In genomic region chr10:69434169-69434568, GRCh38 we compare ENCODE assay signal across 30 cellular contexts. TPM values are rescaled to one million over a fixed set of nuclear protein-coding genes. Genes with fewer than 3 reads are reported as not detected.
"Had no signal": no experiment of that assay in that cellular context is flagged by ENCODE, and none has a peak within 500 bp of the region (broad histone marks: within the 10 kb centered on the region; RNA-seq: fewer than 3 reads in every experiment).

No MANE protein-coding gene starts in this region.

- H3K27me3 ChIP-seq: body of pancreas, cardiac muscle cell, gastrocnemius medialis, uterus had no signal

- H3K27ac ChIP-seq: body of pancreas, cardiac muscle cell, gastrocnemius medialis, thoracic aorta, uterus had no signal

- ATAC-seq: activated CD4-positive, alpha-beta T cell treated with anti-CD3 and anti-CD28 coated beads for 36 hours; activated CD8-positive, alpha-beta memory T cell treated with anti-CD3 and anti-CD28 coated beads, Interleukin-2, amount 10 ng/mL, durations not matched to agents 7 days and 5 days; activated CD8-positive, alpha-beta T cell treated with anti-CD3 and anti-CD28 coated beads, Interleukin-2, amount 10 ng/mL, durations not matched to agents 7 days and 5 days; activated naive CD4-positive, alpha-beta T cell treated with anti-CD3 and anti-CD28 coated beads, Interleukin-2, amount 50 U/mL, for 72 hours; body of pancreas; esophagus mucosa; gastrocnemius medialis; left ventricle myocardium superior; naive thymus-derived CD8-positive, alpha-beta T cell; right cardiac atrium; stimulated activated effector memory CD8-positive, alpha-beta T cell treated with anti-CD3 and anti-CD28 coated beads, Interleukin-12 subunit alpha, Interleukin-12 subunit beta, amount 100 ng/mL, for 72 hours; T-cell had no signal

- H3K36me3 Mint-ChIP-seq: activated CD8-positive, alpha-beta memory T cell treated with anti-CD3 and anti-CD28 coated beads, Interleukin-2, amount 10 ng/mL, durations not matched to agents 7 days and 5 days; activated naive CD4-positive, alpha-beta T cell treated with anti-CD3 and anti-CD28 coated beads, Interleukin-2, amount 50 U/mL, for 72 hours; naive thymus-derived CD8-positive, alpha-beta T cell; stimulated activated effector memory CD8-positive, alpha-beta T cell treated with anti-CD3 and anti-CD28 coated beads, Interleukin-12 subunit alpha, Interleukin-12 subunit beta, amount 100 ng/mL, for 72 hours; T-cell; type B pancreatic cell had no signal

- H3K27ac Mint-ChIP-seq: activated CD4-positive, alpha-beta T cell treated with anti-CD3 and anti-CD28 coated beads for 36 hours; activated CD8-positive, alpha-beta memory T cell treated with anti-CD3 and anti-CD28 coated beads, Interleukin-2, amount 10 ng/mL, durations not matched to agents 7 days and 5 days; activated CD8-positive, alpha-beta T cell treated with anti-CD3 and anti-CD28 coated beads, Interleukin-2, amount 10 ng/mL, durations not matched to agents 7 days and 5 days; activated naive CD4-positive, alpha-beta T cell treated with anti-CD3 and anti-CD28 coated beads, Interleukin-2, amount 50 U/mL, for 72 hours; stimulated activated effector memory CD8-positive, alpha-beta T cell treated with anti-CD3 and anti-CD28 coated beads, Interleukin-12 subunit alpha, Interleukin-12 subunit beta, amount 100 ng/mL, for 72 hours; stimulated activated naive CD8-positive, alpha-beta T cell treated with anti-CD3 and anti-CD28 coated beads, Interleukin-15, Interleukin-2, amounts not matched to agents 100 ng/mL and 50 ng/mL, for 24 hours; T-cell; T-helper 2 cell treated with Interferon-gamma antibody and Interleukin-4, amounts not matched to agents 5 μg/mL and 100 μg/mL, for 36 hours; type B pancreatic cell had no signal

- H3K4me3 Mint-ChIP-seq: activated CD4-positive, alpha-beta T cell treated with anti-CD3 and anti-CD28 coated beads for 36 hours; activated CD8-positive, alpha-beta memory T cell treated with anti-CD3 and anti-CD28 coated beads, Interleukin-2, amount 10 ng/mL, durations not matched to agents 7 days and 5 days; activated CD8-positive, alpha-beta T cell treated with anti-CD3 and anti-CD28 coated beads, Interleukin-2, amount 10 ng/mL, durations not matched to agents 7 days and 5 days; naive thymus-derived CD8-positive, alpha-beta T cell; neural crest cell; stimulated activated effector memory CD8-positive, alpha-beta T cell treated with anti-CD3 and anti-CD28 coated beads, Interleukin-12 subunit alpha, Interleukin-12 subunit beta, amount 100 ng/mL, for 72 hours; stimulated activated naive CD8-positive, alpha-beta T cell treated with anti-CD3 and anti-CD28 coated beads, Interleukin-15, Interleukin-2, amounts not matched to agents 100 ng/mL and 50 ng/mL, for 24 hours; T-cell; T-helper 2 cell treated with Interferon-gamma antibody and Interleukin-4, amounts not matched to agents 5 μg/mL and 100 μg/mL, for 36 hours; type B pancreatic cell had no signal

- H3K27me3 Mint-ChIP-seq: type B pancreatic cell had no signal

- DNase-seq: activated CD4-positive, alpha-beta T cell treated with anti-CD3 and anti-CD28 coated beads for 36 hours; activated CD4-positive, CD25-positive, alpha-beta regulatory T cell; activated CD8-positive, alpha-beta memory T cell treated with anti-CD3 and anti-CD28 coated beads, Interleukin-2, amount 10 ng/mL, durations not matched to agents 7 days and 5 days; activated CD8-positive, alpha-beta T cell treated with anti-CD3 and anti-CD28 coated beads, Interleukin-2, amount 10 ng/mL, durations not matched to agents 7 days and 5 days; activated naive CD4-positive, alpha-beta T cell; activated T-cell treated with anti-CD3 and anti-CD28 coated beads, Interleukin-2, amount 50 U/mL, for 48 hours; aorta; body of pancreas; cortex of kidney; glutamatergic neuron; left ventricle myocardium superior; mammary epithelial cell; midbrain; naive thymus-derived CD8-positive, alpha-beta T cell; nucleus accumbens; right cardiac atrium; stimulated activated CD4-positive, alpha-beta T cell treated with anti-CD3 and anti-CD28 coated beads, Interleukin-4, amount 100 ng/mL, for 24 hours; T-cell; uterus had no signal

- H3K9me3 Mint-ChIP-seq: activated naive CD4-positive, alpha-beta T cell treated with anti-CD3 and anti-CD28 coated beads, Interleukin-2, amount 50 U/mL, for 72 hours; naive thymus-derived CD8-positive, alpha-beta T cell; stimulated activated effector memory CD8-positive, alpha-beta T cell treated with anti-CD3 and anti-CD28 coated beads, Interleukin-12 subunit alpha, Interleukin-12 subunit beta, amount 100 ng/mL, for 72 hours; stimulated activated naive CD8-positive, alpha-beta T cell treated with anti-CD3 and anti-CD28 coated beads, Interleukin-15, Interleukin-2, amounts not matched to agents 100 ng/mL and 50 ng/mL, for 24 hours; T-cell; T-helper 2 cell treated with Interferon-gamma antibody and Interleukin-4, amounts not matched to agents 5 μg/mL and 100 μg/mL, for 36 hours; type B pancreatic cell had no signal

- H3K36me3 ChIP-seq: cardiac muscle cell, gastrocnemius medialis, thoracic aorta, uterus had no signal

- H3K4me1 Mint-ChIP-seq: activated CD4-positive, alpha-beta T cell treated with anti-CD3 and anti-CD28 coated beads for 36 hours; activated CD8-positive, alpha-beta memory T cell treated with anti-CD3 and anti-CD28 coated beads, Interleukin-2, amount 10 ng/mL, durations not matched to agents 7 days and 5 days; naive thymus-derived CD8-positive, alpha-beta T cell; stimulated activated effector memory CD8-positive, alpha-beta T cell treated with anti-CD3 and anti-CD28 coated beads, Interleukin-12 subunit alpha, Interleukin-12 subunit beta, amount 100 ng/mL, for 72 hours; T-cell had no signal

- H3K4me3 ChIP-seq: body of pancreas, cardiac muscle cell, gastrocnemius medialis, thoracic aorta, uterus had no signal

- H3K9me3 ChIP-seq: body of pancreas, gastrocnemius medialis, thoracic aorta, uterus had no signal

RNA-seq across cellular contexts. Expression of gene TACR2, which starts 17.5 kb away (rescaled TPM):
- total RNA-seq: activated CD4-positive, alpha-beta T cell treated with anti-CD3 and anti-CD28 coated beads for 36 hours; activated CD8-positive, alpha-beta memory T cell treated with anti-CD3 and anti-CD28 coated beads, Interleukin-2, amount 10 ng/mL, durations not matched to agents 7 days and 5 days; activated CD8-positive, alpha-beta T cell treated with anti-CD3 and anti-CD28 coated beads, Interleukin-2, amount 10 ng/mL, durations not matched to agents 7 days and 5 days; cardiac muscle cell; chondrocyte; left ventricle myocardium superior; mammary epithelial cell; naive thymus-derived CD8-positive, alpha-beta T cell; neural crest cell; T-cell had no signal
- polyA plus RNA-seq: naive thymus-derived CD8-positive, alpha-beta T cell had no signal
